In the genomic region with DNA sequence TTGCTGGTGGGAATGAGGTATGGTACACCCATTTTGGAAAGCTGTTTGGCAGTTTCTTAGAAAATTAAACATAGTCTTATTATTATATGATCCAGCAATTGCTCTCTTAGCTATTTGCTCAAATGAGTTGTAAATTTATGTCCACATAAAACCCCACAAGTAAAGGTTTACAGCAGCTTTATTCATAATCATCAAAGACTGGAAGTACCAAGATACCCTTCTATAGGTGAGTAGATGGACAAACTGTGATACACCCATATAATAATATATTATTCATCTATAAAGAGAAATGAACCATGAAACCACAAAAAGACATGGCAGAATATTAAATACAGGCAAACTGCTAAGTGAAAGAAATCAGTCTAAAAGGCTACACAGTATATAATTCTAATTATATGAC, we compare ENCODE assay signal across 28 cellular contexts.
"Had no signal": no experiment of that assay in that cellular context is flagged by ENCODE, and none has a peak within 500 bp of the region (broad histone marks: within the 10 kb centered on the region; RNA-seq: fewer than 3 reads in every experiment).

No MANE protein-coding gene starts in this region.

- H3K9me3 ChIP-seq: stomach, suprapubic skin, testis, thoracic aorta, thyroid gland, transverse colon, upper lobe of left lung, upper lobe of right lung, uterus, vagina had no signal

- H3K27ac Mint-ChIP-seq: stimulated activated effector memory CD8-positive, alpha-beta T cell treated with anti-CD3 and anti-CD28 coated beads, Interleukin-12 subunit alpha, Interleukin-12 subunit beta, amount 100 ng/mL, for 72 hours; stimulated activated memory B cell treated with anti-CD40 and anti-IgM and Interleukin-4, amounts not matched to agents 10 μg/mL and 1 μg/mL and 100 μg/mL, for 72 hours; stimulated activated naive B cell treated with anti-CD40 and anti-IgM and Interleukin-4, amounts not matched to agents 10 μg/mL and 1 μg/mL and 100 μg/mL, for 72 hours; stimulated activated naive CD8-positive, alpha-beta T cell treated with anti-CD3 and anti-CD28 coated beads, Interleukin-15, amount 100 ng/mL, for 72 hours; stimulated activated naive CD8-positive, alpha-beta T cell treated with anti-CD3 and anti-CD28 coated beads, Interleukin-15, Interleukin-2, amounts not matched to agents 100 ng/mL and 50 ng/mL, for 24 hours; type B pancreatic cell had no signal

- H3K4me1 Mint-ChIP-seq: stimulated activated effector memory CD8-positive, alpha-beta T cell treated with anti-CD3 and anti-CD28 coated beads, Interleukin-12 subunit alpha, Interleukin-12 subunit beta, amount 100 ng/mL, for 72 hours; stimulated activated memory B cell treated with anti-CD40 and anti-IgM and Interleukin-4, amounts not matched to agents 10 μg/mL and 1 μg/mL and 100 μg/mL, for 72 hours; stimulated activated naive B cell treated with anti-CD40 and anti-IgM and Interleukin-4, amounts not matched to agents 10 μg/mL and 1 μg/mL and 100 μg/mL, for 72 hours; stimulated activated naive CD8-positive, alpha-beta T cell treated with anti-CD3 and anti-CD28 coated beads, Interleukin-15, amount 100 ng/mL, for 72 hours had no signal

- H3K27ac ChIP-seq: stomach, suprapubic skin, testis, thoracic aorta, thyroid gland, tibial artery, tibial nerve, transverse colon, upper lobe of left lung, upper lobe of right lung, uterus, vagina had no signal

- H3K9me3 Mint-ChIP-seq: stimulated activated naive CD8-positive, alpha-beta T cell treated with anti-CD3 and anti-CD28 coated beads, Interleukin-15, Interleukin-2, amounts not matched to agents 100 ng/mL and 50 ng/mL, for 24 hours; type B pancreatic cell had no signal

- H3K27me3 Mint-ChIP-seq: stimulated activated memory B cell treated with anti-CD40 and anti-IgM and Interleukin-4, amounts not matched to agents 10 μg/mL and 1 μg/mL and 100 μg/mL, for 72 hours; stimulated activated naive B cell treated with anti-CD40 and anti-IgM and Interleukin-4, amounts not matched to agents 10 μg/mL and 1 μg/mL and 100 μg/mL, for 72 hours; stimulated activated naive CD8-positive, alpha-beta T cell treated with anti-CD3 and anti-CD28 coated beads, Interleukin-15, amount 100 ng/mL, for 72 hours; stimulated activated naive CD8-positive, alpha-beta T cell treated with anti-CD3 and anti-CD28 coated beads, Interleukin-15, Interleukin-2, amounts not matched to agents 100 ng/mL and 50 ng/mL, for 24 hours; type B pancreatic cell had no signal

- H3K36me3 ChIP-seq: stomach, suprapubic skin, thoracic aorta, thyroid gland, tibial artery, tibial nerve, transverse colon, upper lobe of left lung, upper lobe of right lung, uterus, vagina had no signal

- DNase-seq: stimulated activated CD4-positive, alpha-beta T cell treated with anti-CD3 and anti-CD28 coated beads, Interleukin-2, amount 100 ng/mL, for 48 hours; stimulated activated CD4-positive, alpha-beta T cell treated with anti-CD3 and anti-CD28 coated beads, Interleukin-4, amount 100 ng/mL, for 1 hour; stimulated activated CD4-positive, alpha-beta T cell treated with anti-CD3 and anti-CD28 coated beads, Interleukin-4, amount 100 ng/mL, for 24 hours; stimulated activated CD4-positive, alpha-beta T cell treated with anti-CD3 and anti-CD28 coated beads, Interleukin-4, amount 100 ng/mL, for 4 hours; stimulated activated CD8-positive, alpha-beta memory T cell treated with anti-CD3 and anti-CD28 coated beads, Interleukin-4, amount 100 ng/mL, for 48 hours; stimulated activated naive B cell treated with anti-CD40 and anti-IgM and Interleukin-4, amounts not matched to agents 10 μg/mL and 1 μg/mL and 100 μg/mL, for 72 hours; stimulated activated naive CD4-positive, alpha-beta T cell; stimulated activated naive CD4-positive, alpha-beta T cell treated with Interleukin-2 at 50 U/mL for 16 hours; stimulated activated naive CD8-positive, alpha-beta T cell treated with anti-CD3 and anti-CD28 coated beads, Interleukin-15, amount 100 ng/mL, for 72 hours; stimulated activated naive CD8-positive, alpha-beta T cell treated with anti-CD3 and anti-CD28 coated beads, Interleukin-15, Interleukin-2, amounts not matched to agents 100 U/mL and 50 U/mL, for 24 hours; stomach; substantia nigra; testis; thyroid gland; tibial artery; transverse colon; trophoblast cell; upper lobe of left lung; upper lobe of right lung; uterus had no signal

- H3K27me3 ChIP-seq: stomach, suprapubic skin, testis, thyroid gland, tibial artery, tibial nerve, transverse colon, upper lobe of left lung, upper lobe of right lung, uterus, vagina had no signal

- ATAC-seq: stimulated activated effector memory CD8-positive, alpha-beta T cell treated with anti-CD3 and anti-CD28 coated beads, Interleukin-12 subunit alpha, Interleukin-12 subunit beta, amount 100 ng/mL, for 72 hours; stimulated activated memory B cell treated with anti-CD40 and anti-IgM and Interleukin-4, amounts not matched to agents 10 μg/mL and 1 μg/mL and 100 μg/mL, for 72 hours; stimulated activated naive B cell treated with anti-CD40 and anti-IgM and Interleukin-4, amounts not matched to agents 10 μg/mL and 1 μg/mL and 100 μg/mL, for 72 hours; stimulated activated naive CD8-positive, alpha-beta T cell treated with anti-CD3 and anti-CD28 coated beads, Interleukin-15, amount 100 ng/mL, for 72 hours; stimulated activated naive CD8-positive, alpha-beta T cell treated with anti-CD3 and anti-CD28 coated beads, Interleukin-15, Interleukin-2, amounts not matched to agents 100 U/mL and 50 U/mL, for 24 hours; upper lobe of right lung had no signal

- H3K36me3 Mint-ChIP-seq: stimulated activated effector memory CD8-positive, alpha-beta T cell treated with anti-CD3 and anti-CD28 coated beads, Interleukin-12 subunit alpha, Interleukin-12 subunit beta, amount 100 ng/mL, for 72 hours; stimulated activated memory B cell treated with anti-CD40 and anti-IgM and Interleukin-4, amounts not matched to agents 10 μg/mL and 1 μg/mL and 100 μg/mL, for 72 hours; stimulated activated naive B cell treated with anti-CD40 and anti-IgM and Interleukin-4, amounts not matched to agents 10 μg/mL and 1 μg/mL and 100 μg/mL, for 72 hours; type B pancreatic cell had no signal

- H3K4me3 Mint-ChIP-seq: stimulated activated effector memory CD8-positive, alpha-beta T cell treated with anti-CD3 and anti-CD28 coated beads, Interleukin-12 subunit alpha, Interleukin-12 subunit beta, amount 100 ng/mL, for 72 hours; stimulated activated memory B cell treated with anti-CD40 and anti-IgM and Interleukin-4, amounts not matched to agents 10 μg/mL and 1 μg/mL and 100 μg/mL, for 72 hours; stimulated activated naive B cell treated with anti-CD40 and anti-IgM and Interleukin-4, amounts not matched to agents 10 μg/mL and 1 μg/mL and 100 μg/mL, for 72 hours; stimulated activated naive CD8-positive, alpha-beta T cell treated with anti-CD3 and anti-CD28 coated beads, Interleukin-15, amount 100 ng/mL, for 72 hours; stimulated activated naive CD8-positive, alpha-beta T cell treated with anti-CD3 and anti-CD28 coated beads, Interleukin-15, Interleukin-2, amounts not matched to agents 100 ng/mL and 50 ng/mL, for 24 hours; type B pancreatic cell had no signal

- H3K4me1 ChIP-seq: stomach, suprapubic skin, testis, thyroid gland, tibial nerve, transverse colon, upper lobe of left lung, upper lobe of right lung, uterus, vagina had no signal

- H3K4me3 ChIP-seq: stomach, suprapubic skin, testis, thoracic aorta, thyroid gland, tibial artery, tibial nerve, transverse colon, upper lobe of left lung, upper lobe of right lung, uterus, vagina had no signal
